9 cellular contexts compared by ENCODE assay signal in the genomic region with DNA sequence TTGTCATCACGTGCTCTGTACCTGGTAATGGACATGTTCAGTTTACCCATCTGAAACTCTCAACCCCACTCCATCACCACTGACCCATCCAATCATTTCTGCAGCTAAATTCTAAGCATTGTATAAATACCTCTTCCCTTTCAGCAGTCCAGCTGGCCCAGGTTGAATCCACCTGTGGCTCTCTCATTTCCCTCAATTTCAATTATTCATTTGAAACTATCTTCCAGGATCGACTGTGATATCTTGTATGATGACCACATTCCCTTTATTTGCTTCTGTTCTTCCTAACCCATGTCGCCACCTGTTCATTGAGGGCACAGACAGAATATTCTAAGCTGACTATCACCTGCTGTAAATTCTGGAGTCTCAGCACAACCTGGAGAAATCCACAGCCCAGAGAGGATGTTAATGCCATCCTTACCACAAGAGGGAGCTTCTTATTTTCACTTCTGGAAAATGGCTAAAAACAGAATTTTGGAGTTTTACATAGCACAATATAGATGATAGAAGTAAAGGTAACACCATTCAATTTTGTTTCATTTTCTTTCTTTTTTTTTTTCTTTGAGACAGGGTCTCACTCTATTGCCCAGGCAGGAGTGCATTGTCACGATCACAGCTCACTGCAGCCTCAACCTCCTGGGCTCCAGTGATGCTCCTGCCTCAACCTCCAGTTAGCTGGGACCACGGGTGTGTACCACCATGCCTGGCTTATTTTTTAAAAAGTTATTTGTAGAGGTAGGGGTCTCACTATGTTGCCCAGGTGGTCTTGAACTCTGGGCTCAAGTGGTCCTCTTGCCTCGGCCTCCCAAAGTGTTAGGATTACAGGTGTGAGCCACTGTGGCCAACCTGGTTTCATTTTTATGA. TPM values are rescaled to one million over a fixed set of nuclear protein-coding genes. Genes with fewer than 3 reads are reported as not detected.
DNase-seq lines count a peak whose midpoint lies in the region; ATAC-seq and TF ChIP-seq lines count a peak whose summit lies in the region.
"Had no signal": no experiment of that assay in that cellular context is flagged by ENCODE, and none has a peak within 500 bp of the region (broad histone marks: within the 10 kb centered on the region; RNA-seq: fewer than 3 reads in every experiment).

No MANE protein-coding gene starts in this region.

- peaks cover 9% of the 10 kb centered on the region for H3K9me3 Mint-ChIP-seq in activated CD4-positive, alpha-beta T cell treated with anti-CD3 and anti-CD28 coated beads, Interleukin-2, amount 10 ng/mL, durations not matched to agents 24 days and 14 days
- H3K9me3 Mint-ChIP-seq: activated naive CD4-positive, alpha-beta T cell treated with anti-CD3 and anti-CD28 coated beads, Interleukin-2, amount 50 U/mL, for 24 hours had no signal

- intact Hi-C loops in activated CD4-positive, alpha-beta T cell treated with anti-CD3 and anti-CD28 coated beads, Interleukin-2, amount 10 ng/mL, durations not matched to agents 24 days and 14 days (cut with micrococcal nuclease), result no loop called here
- intact Hi-C loops in right lobe of liver (cut with DNase I), result no loop called here

- no peaks in the 10 kb centered on the region for H3K9me3 ChIP-seq in right lobe of liver

- H3K4me1 Mint-ChIP-seq in activated CD4-positive, alpha-beta T cell treated with anti-CD3 and anti-CD28 coated beads, Interleukin-2, amount 10 ng/mL, durations not matched to agents 24 days and 14 days, result no peaks in the 10 kb centered on the region

- H3K4me3 ChIP-seq in astrocyte of the cerebellum (ENCODE audit: low read depth, low read length) (no peak overlapping the region), right lobe of liver (no peak overlapping the region)

- no peak overlapping the region for H3K4me3 Mint-ChIP-seq in activated CD4-positive, alpha-beta T cell treated with anti-CD3 and anti-CD28 coated beads, Interleukin-2, amount 10 ng/mL, durations not matched to agents 24 days and 14 days
- H3K4me3 Mint-ChIP-seq: activated naive CD4-positive, alpha-beta T cell treated with anti-CD3 and anti-CD28 coated beads, Interleukin-2, amount 50 U/mL, for 24 hours had no signal

- no peak for TF ChIP-seq POLR2A in right lobe of liver (IDR thresholded peaks at IDR 0.05)

- no peaks in the 10 kb centered on the region for H3K36me3 ChIP-seq in right lobe of liver

- no peak overlapping the region for H3K27ac Mint-ChIP-seq in activated CD4-positive, alpha-beta T cell treated with anti-CD3 and anti-CD28 coated beads, Interleukin-2, amount 10 ng/mL, durations not matched to agents 24 days and 14 days
- H3K27ac Mint-ChIP-seq: activated naive CD4-positive, alpha-beta T cell treated with anti-CD3 and anti-CD28 coated beads, Interleukin-2, amount 50 U/mL, for 24 hours had no signal

- no peaks in the 10 kb centered on the region for H3K27me3 ChIP-seq in right lobe of liver

- no peak overlapping the region for H3K27ac ChIP-seq in right lobe of liver

- H3K27me3 Mint-ChIP-seq in activated CD4-positive, alpha-beta T cell treated with anti-CD3 and anti-CD28 coated beads, Interleukin-2, amount 10 ng/mL, durations not matched to agents 24 days and 14 days, result peaks cover 5% of the 10 kb centered on the region

- 63% methylated on average over 6 of the region's 6 CpGs for WGBS in right lobe of liver (ENCODE audit: insufficient coverage, low coverage, low lambda C conversion rate, missing lambda C conversion rate)

- DNase-seq in activated CD4-positive, alpha-beta T cell treated with anti-CD3 and anti-CD28 coated beads, Interleukin-2, amount 10 ng/mL, durations not matched to agents 24 days and 14 days, result peak; percentile 58
- no peak for DNase-seq in activated CD4-positive, alpha-beta T cell treated with anti-CD3 and anti-CD28 coated beads for 1 hour
- DNase-seq in NCI-H1105 (lab: John Stamatoyannopoulos, UW), result peak; percentile 6
- DNase-seq in astrocyte of the cerebellum (ENCODE audit: low read depth), result peak; percentile 11
- DNase-seq in right lobe of liver, result no peak
- DNase-seq in effector CD4-positive, alpha-beta T cell, result no peak
- DNase-seq in stimulated activated naive CD4-positive, alpha-beta T cell treated with Interleukin-2 at 50 U/mL for 16 hours (lab: John Stamatoyannopoulos, UW), result no peak
- DNase-seq in kidney glomerular epithelial cell (lab: John Stamatoyannopoulos, UW), result no peak

- in situ Hi-C loops in astrocyte of the cerebellum (cut with HindIII; ENCODE audit: low sequenced_read_pairs), result no loop called here

- H3K36me3 Mint-ChIP-seq in activated CD4-positive, alpha-beta T cell treated with anti-CD3 and anti-CD28 coated beads, Interleukin-2, amount 10 ng/mL, durations not matched to agents 24 days and 14 days (ENCODE audit: low read depth), result no peaks in the 10 kb centered on the region
- H3K36me3 Mint-ChIP-seq: activated naive CD4-positive, alpha-beta T cell treated with anti-CD3 and anti-CD28 coated beads, Interleukin-2, amount 50 U/mL, for 24 hours had no signal

- TF ChIP-seq CTCF in astrocyte of the cerebellum (IDR thresholded peaks at IDR 0.05; ENCODE audit: low read depth, low read length, missing control alignments), result peak; percentile 61
- TF ChIP-seq CTCF in right lobe of liver (IDR thresholded peaks at IDR 0.05), result peak; percentile 63 to 72 (median 68)

- peaks cover 0 to 1% (median 0%) of the 10 kb centered on the region in 4 donors for H3K4me1 ChIP-seq in right lobe of liver

- ATAC-seq in right lobe of liver, result peak; percentile 70 to 79 (median 74)

RNA-seq across cellular contexts. Expression of gene ZNF823, which starts 38.6 kb away (rescaled TPM):
- total RNA-seq in activated CD4-positive, alpha-beta T cell treated with anti-CD3 and anti-CD28 coated beads, Interleukin-2, amount 10 ng/mL, durations not matched to agents 24 days and 14 days, result 2.4 and 3.0 TPM in 2 replicates
- total RNA-seq in right lobe of liver, result 1 to 10 TPM; 2.9 to 5.1 (median 3.4) TPM

Comparison
In these comparisons a context has a peak if more than half of its experiments do, and no peak if none do; other contexts are left out.
1. DNase-seq: peak in activated CD4-positive, alpha-beta T cell treated with anti-CD3 and anti-CD28 coated beads, Interleukin-2, amount 10 ng/mL, durations not matched to agents 24 days and 14 days (single experiment), NCI-H1105 (single experiment) and astrocyte of the cerebellum (single experiment); none in activated CD4-positive, alpha-beta T cell treated with anti-CD3 and anti-CD28 coated beads for 1 hour (single experiment), right lobe of liver (0 of 3), effector CD4-positive, alpha-beta T cell (single experiment), stimulated activated naive CD4-positive, alpha-beta T cell treated with Interleukin-2 at 50 U/mL for 16 hours (single experiment) and kidney glomerular epithelial cell (single experiment).